1 cellular context compared by ENCODE assay signal in genomic region chr13:114143806-114144605, GRCh38.
TF ChIP-seq lines count a peak whose summit lies in the region.

No MANE protein-coding gene starts in this region.

TF ChIP-seq in SK-N-SH, 30 proteins besides CTCF, POLR2A, EP300 and RAD21 (continued from another document):
- TF ChIP-seq, protein P1, sequence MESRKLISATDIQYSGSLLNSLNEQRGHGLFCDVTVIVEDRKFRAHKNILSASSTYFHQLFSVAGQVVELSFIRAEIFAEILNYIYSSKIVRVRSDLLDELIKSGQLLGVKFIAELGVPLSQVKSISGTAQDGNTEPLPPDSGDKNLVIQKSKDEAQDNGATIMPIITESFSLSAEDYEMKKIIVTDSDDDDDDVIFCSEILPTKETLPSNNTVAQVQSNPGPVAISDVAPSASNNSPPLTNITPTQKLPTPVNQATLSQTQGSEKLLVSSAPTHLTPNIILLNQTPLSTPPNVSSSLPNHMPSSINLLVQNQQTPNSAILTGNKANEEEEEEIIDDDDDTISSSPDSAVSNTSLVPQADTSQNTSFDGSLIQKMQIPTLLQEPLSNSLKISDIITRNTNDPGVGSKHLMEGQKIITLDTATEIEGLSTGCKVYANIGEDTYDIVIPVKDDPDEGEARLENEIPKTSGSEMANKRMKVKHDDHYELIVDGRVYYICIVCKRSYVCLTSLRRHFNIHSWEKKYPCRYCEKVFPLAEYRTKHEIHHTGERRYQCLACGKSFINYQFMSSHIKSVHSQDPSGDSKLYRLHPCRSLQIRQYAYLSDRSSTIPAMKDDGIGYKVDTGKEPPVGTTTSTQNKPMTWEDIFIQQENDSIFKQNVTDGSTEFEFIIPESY (IDR thresholded peaks at IDR 0.05; ENCODE audit: borderline replicate concordance, low read depth): no peak
